In genomic region chr1:97827887-97828286, GRCh38 we compare ENCODE assay signal across 1 cellular context.
TF ChIP-seq lines count a peak whose summit lies in the region.

No MANE protein-coding gene starts in this region.

TF ChIP-seq in SK-N-SH, 30 proteins besides CTCF, POLR2A, EP300 and RAD21 (continued from another document):
- TF ChIP-seq PBX3 (IDR thresholded peaks at IDR 0.05), result no peak
- TF ChIP-seq EZH2phosphoT487 (IDR thresholded peaks at IDR 0.05; ENCODE audit: borderline replicate concordance, low read depth), result no peak
- no peak for TF ChIP-seq MAX (IDR thresholded peaks at IDR 0.05; ENCODE audit: low read depth)
- TF ChIP-seq USF1 (IDR thresholded peaks at IDR 0.05; ENCODE audit: borderline replicate concordance, low read depth), result no peak
- TF ChIP-seq FOXJ3 (CRISPR knock-in tag; IDR thresholded peaks at IDR 0.05), result no peak
- TF ChIP-seq TCF12 (IDR thresholded peaks at IDR 0.05), result no peak
- TF ChIP-seq CHD2 (IDR thresholded peaks at IDR 0.05; ENCODE audit: low read length, partially characterized antibody), result no peak
- TF ChIP-seq USF2 (IDR thresholded peaks at IDR 0.05; ENCODE audit: borderline replicate concordance, low read depth, low read length), result no peak
- TF ChIP-seq RFX5 (IDR thresholded peaks at IDR 0.05; ENCODE audit: low read length), result no peak
